30 cellular contexts compared by ENCODE assay signal in the genomic region with DNA sequence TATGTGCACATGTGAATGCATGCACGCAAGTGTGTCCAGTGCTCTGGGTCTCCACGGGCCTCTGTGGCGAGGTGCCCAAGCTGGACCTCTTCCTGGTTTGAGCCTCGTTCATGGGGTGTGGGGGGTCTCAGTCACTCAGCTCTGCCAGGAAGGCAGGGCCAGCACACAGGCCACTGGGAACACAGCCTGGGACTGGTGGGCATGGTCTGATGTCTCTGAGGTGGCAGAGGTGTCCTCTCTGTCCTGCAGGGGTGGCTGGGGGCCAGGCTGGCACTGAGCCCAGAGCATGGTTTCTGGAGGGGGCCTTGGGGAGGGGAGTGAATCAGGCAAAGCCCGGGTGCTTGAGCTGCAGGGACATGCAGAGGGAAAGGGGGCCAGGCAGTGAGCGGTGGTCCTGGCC. TPM values are rescaled to one million over a fixed set of nuclear protein-coding genes. Genes with fewer than 3 reads are reported as not detected.
"Had no signal": no experiment of that assay in that cellular context is flagged by ENCODE, and none has a peak within 500 bp of the region (broad histone marks: within the 10 kb centered on the region; RNA-seq: fewer than 3 reads in every experiment).

No MANE protein-coding gene starts in this region.

- ATAC-seq: activated CD8-positive, alpha-beta T cell treated with anti-CD3 and anti-CD28 coated beads for 36 hours; activated T-cell treated with anti-CD3 and anti-CD28 coated beads, Interleukin-2, amount 50 U/mL, for 72 hours; activated T-helper 17 cell treated with anti-CD3 and anti-CD28 coated beads, Interleukin-2, amount 50 U/mL, for 72 hours; PC-3 had no signal

- H3K27ac ChIP-seq: ascending aorta, cardiac muscle cell, KMS-11, Peyer's patch had no signal

- H3K27me3 ChIP-seq: ascending aorta, cardiac muscle cell, Peyer's patch had no signal

- DNase-seq: activated CD4-positive, alpha-beta T cell treated with anti-CD3 and anti-CD28 coated beads, Interleukin-2, amount 10 ng/mL, durations not matched to agents 24 days and 14 days; activated CD4-positive, alpha-beta T cell treated with anti-CD3 and anti-CD28 coated beads, Interleukin-2, amount 50 U/mL, for 4 hours; activated CD8-positive, alpha-beta T cell treated with anti-CD3 and anti-CD28 coated beads for 36 hours; activated effector memory CD4-positive, alpha-beta T cell treated with anti-CD3 and anti-CD28 coated beads, Interleukin-2, amount 50 U/mL, for 16 hours; activated naive CD4-positive, alpha-beta T cell; activated naive CD4-positive, alpha-beta T cell treated with anti-CD3 and anti-CD28 coated beads, Interleukin-2, amount 50 U/mL, for 16 hours; activated naive CD8-positive, alpha-beta T cell treated with anti-CD3 and anti-CD28 coated beads for 36 hours; activated T-cell treated with anti-CD3 and anti-CD28 coated beads, Interleukin-2, amount 50 U/mL, for 1 hour; activated T-cell treated with anti-CD3 and anti-CD28 coated beads, Interleukin-2, amount 50 U/mL, for 72 hours; amygdala; MM.1S; MV-4-11; NCI-H1092; NCI-H1436 treated with DMSO at 0.1 percent for 48 hours; NCI-H1694 treated with DMSO at 0.1 percent for 48 hours; NCI-H2029; NCI-H345; NCI-H510A; NCI-H526; NCI-H748 treated with DMSO at 0.1 percent for 48 hours; NK-92 treated with Interleukin-12 subunit alpha and Interleukin-12 subunit beta, amount 100 ng/mL, for 24 hours; PC-3; Peyer's patch; RPMI8226 had no signal

- H3K4me3 ChIP-seq: ascending aorta, cardiac muscle cell, Peyer's patch had no signal

- H3K4me1 ChIP-seq: ascending aorta, Peyer's patch had no signal

- H3K9me3 ChIP-seq: ascending aorta, Peyer's patch had no signal

- H3K36me3 ChIP-seq: cardiac muscle cell had no signal

RNA-seq across cellular contexts. Expression of a gene that starts 9.4 kb away (rescaled TPM):
- total RNA-seq: activated T-helper 17 cell treated with anti-CD3 and anti-CD28 coated beads, Interleukin-2, amount 50 U/mL, for 72 hours had no signal

RNA-seq across cellular contexts. Expression of a gene that starts 22.1 kb away (rescaled TPM):
- total RNA-seq: activated CD4-positive, alpha-beta T cell treated with anti-CD3 and anti-CD28 coated beads, Interleukin-2, amount 10 ng/mL, durations not matched to agents 24 days and 14 days; activated CD8-positive, alpha-beta memory T cell treated with anti-CD3 and anti-CD28 coated beads for 36 hours; activated CD8-positive, alpha-beta T cell treated with anti-CD3 and anti-CD28 coated beads for 36 hours; activated naive CD8-positive, alpha-beta T cell treated with anti-CD3 and anti-CD28 coated beads for 36 hours; activated T-cell treated with anti-CD3 and anti-CD28 coated beads, Interleukin-2, amount 50 U/mL, for 72 hours; activated T-helper 17 cell treated with anti-CD3 and anti-CD28 coated beads, Interleukin-2, amount 50 U/mL, for 72 hours; ascending aorta; cardiac muscle cell; LHCN-M2; PC-3; Peyer's patch had no signal
- polyA plus RNA-seq: cardiac muscle cell had no signal
